In genomic region chr5:53560506-53561191, GRCh38 we compare ENCODE assay signal across 8 cellular contexts. TPM values are rescaled to one million over a fixed set of nuclear protein-coding genes. Genes with fewer than 3 reads are reported as not detected.
A peak's percentile ranks its signal among the peaks of the same experiment; 100 is the strongest.
DNase-seq lines count a peak whose midpoint lies in the region; ATAC-seq and TF ChIP-seq lines count a peak whose summit lies in the region.

TSS of gene NDUFS4 (plus strand) at chr5:53560639. CDS start at chr5:53560663, 24 bp downstream.

- 0 out of 2 replicates have a peak, but pooled peaks cover 10% of the 10 kb centered on the region for H3K4me1 ChIP-seq in PC-3 (ENCODE audit: insufficient read depth, low read length)
- peaks cover 0 to 3% of the 10 kb centered on the region in 2 donors for H3K4me1 ChIP-seq in esophagus (ENCODE audit: control insufficient read depth in 2 of 2, insufficient read depth in 2 of 2, low read length in 1 of 2)
- peaks cover 12% of the 10 kb centered on the region for H3K4me1 ChIP-seq in mucosa of stomach (ENCODE audit: control insufficient read depth, insufficient read depth, low read length)

- H3K9ac ChIP-seq in PC-3 (ENCODE audit: low read length) (peak within 1 kb of the TSS; percentile 87), mucosa of stomach (ENCODE audit: low read length) (peak within 1 kb of the TSS; percentile 90)

- H4K20me1 ChIP-seq in PC-3 (ENCODE audit: low read length), result no peaks in the 10 kb centered on the region

- WGBS in esophagus, 2 donors, result 0% methylated on average over 30 of the region's 30 CpGs

- TF ChIP-seq CTCF in PC-3 (conservative IDR thresholded peaks at IDR 0.05; ENCODE audit: low read depth, low read length), result no peak

- no peaks in the 10 kb centered on the region for H3F3A ChIP-seq in PC-3 (ENCODE audit: low read length, unreplicated experiment)

- no peaks in the 10 kb centered on the region for H3K9me3 ChIP-seq in PC-3 (ENCODE audit: low read length)
- H3K9me3 ChIP-seq in esophagus (ENCODE audit: control insufficient read depth in 2 of 2, insufficient read depth in 1 of 2, low read depth in 1 of 2, low read length in 1 of 2), result no peaks in the 10 kb centered on the region
- no peaks in the 10 kb centered on the region for H3K9me3 ChIP-seq in mucosa of stomach (ENCODE audit: control insufficient read depth, low read length)

- H3K27me3 ChIP-seq in PC-3 (ENCODE audit: low read length) (no peaks in the 10 kb centered on the region), esophagus (ENCODE audit: control insufficient read depth in 1 of 2, insufficient read depth in 2 of 2, low read length in 2 of 2) (no peaks in the 10 kb centered on the region), mucosa of stomach (ENCODE audit: control insufficient read depth, insufficient read depth, low read length) (no peaks in the 10 kb centered on the region)

- peak within 1 kb of the TSS; percentile 67 for H3K27ac ChIP-seq in PC-3 (ENCODE audit: low read length)
- H3K27ac ChIP-seq in esophagus (ENCODE audit: low read depth in 2 of 2, low read length in 1 of 2), result peak within 1 kb of the TSS; percentile 79 to 96

- peak; percentile 93 for ATAC-seq in GM21515 (IDR thresholded peaks at IDR 0.05; ENCODE audit: unreplicated experiment)
- peak; percentile 82 for ATAC-seq in PC-3

- H3K4me3 ChIP-seq in PC-3 (ENCODE audit: low read length) (peak within 1 kb of the TSS; percentile 85), esophagus (ENCODE audit: low read depth in 1 of 2, low read length in 2 of 2) (peak within 1 kb of the TSS; percentile 97 to 99), mucosa of stomach (ENCODE audit: low read length) (peak within 1 kb of the TSS; percentile 82)

- H3K4me2 ChIP-seq in PC-3 (ENCODE audit: low read length), result peak within 1 kb of the TSS; percentile 88

- DNase-seq in D341Med (ENCODE audit: low spot score), result peak; percentile 73
- DNase-seq in HuH-7 (ENCODE audit: low spot score), result peak; percentile 7
- peak; percentile 70 for DNase-seq in PC-3
- DNase-seq in activated T-cell treated with anti-CD3 and anti-CD28 coated beads, Interleukin-2, amount 50 U/mL, for 1 hour, result peak; percentile 69
- peak; percentile 36 to 52 for DNase-seq in stimulated activated CD8-positive, alpha-beta memory T cell treated with anti-CD3 and anti-CD28 coated beads, Interleukin-7, amount 100 ng/mL, for 1 hour (ENCODE audit: low read depth in 2 of 2)

- peak within 1 kb of the TSS; percentile 86 for H2AFZ ChIP-seq in PC-3 (ENCODE audit: low read length)

- H3K36me3 ChIP-seq in PC-3 (ENCODE audit: low read depth, low read length) (no peaks in the 10 kb centered on the region), esophagus (ENCODE audit: control insufficient read depth in 2 of 2, insufficient read depth in 2 of 2, low read length in 1 of 2) (no peaks in the 10 kb centered on the region), mucosa of stomach (ENCODE audit: control insufficient read depth, insufficient read depth, low read length) (no peaks in the 10 kb centered on the region)

- POLR2A ChIA-PET in PC-3 (lab: Charles Lee; ENCODE audit: unreplicated experiment), result interaction anchor here (0.6 to 0.7 kb wide), 2 partner anchors 224 to 239 kb away, joined by 4 to 10 read pairs; no protein-coding TSS in a partner anchor

- no peaks in the 10 kb centered on the region for H3K9me2 ChIP-seq in PC-3 (replicated peaks; ENCODE audit: low read length)

- CTCF ChIA-PET in PC-3 (lab: Charles Lee), result interaction anchor here (0.6 kb wide), 1 partner anchor 76 kb away, joined by 3 read pairs; no protein-coding TSS in a partner anchor

- intact Hi-C loops in PC-3 (cut with micrococcal nuclease), result loop anchor here (5.0 to 10.0 kb wide), 2 partner anchors 42 to 76 kb away; partner anchors contain the start of gene FST

- H3K79me2 ChIP-seq in PC-3 (ENCODE audit: low read length), result peaks cover 51% of the 10 kb centered on the region

- BruUV-seq in PC-3 (replicated peaks; lab: Mats Ljungman, UMichigan), result TSS peak; percentile 94

RNA-seq across cellular contexts. Expression of gene NDUFS4, which starts in this region (rescaled TPM):
- total RNA-seq in PC-3 (2014; rRNA removed), result 59.8 and 72.6 TPM in 2 replicates
- polyA plus RNA-seq in esophagus, result 10 to 100 TPM; 39.0 to 90.3 TPM

Comparison
In these comparisons a context has a peak if more than half of its experiments do, and no peak if none do; other contexts are left out.
1. Peak in every context shown above with its lines: DNase-seq, ATAC-seq, H3K4me3 ChIP-seq and H3K27ac ChIP-seq.
2. DNase-seq: peak in every context shown above with its lines; median percentile 73 in D341Med; 70 in PC-3; 69 in activated T-cell treated with anti-CD3 and anti-CD28 coated beads, Interleukin-2, amount 50 U/mL, for 1 hour; 44 in stimulated activated CD8-positive, alpha-beta memory T cell treated with anti-CD3 and anti-CD28 coated beads, Interleukin-7, amount 100 ng/mL, for 1 hour; 7 in HuH-7.